23 cellular contexts compared by ENCODE assay signal in genomic region chr2:178924817-178925216, GRCh38.
"Had no signal": no experiment of that assay in that cellular context is flagged by ENCODE, and none has a peak within 500 bp of the region (broad histone marks: within the 10 kb centered on the region; RNA-seq: fewer than 3 reads in every experiment).

No MANE protein-coding gene starts in this region.

- H3K9me3 ChIP-seq: adrenal gland, breast epithelium, lower lobe of right lung, right atrium auricular region, stomach had no signal

- H3K27me3 ChIP-seq: adrenal gland, breast epithelium, right atrium auricular region, stomach had no signal

- H3K9me3 Mint-ChIP-seq: activated B cell treated with CpG ODN at 0.5 μM for 24 hours; activated CD4-positive, alpha-beta memory T cell treated with anti-CD3 and anti-CD28 coated beads for 36 hours; activated naive CD4-positive, alpha-beta T cell treated with anti-CD3 and anti-CD28 coated beads, Interleukin-2, amount 50 U/mL, for 72 hours; activated T-helper 1 cell treated with anti-CD3 and anti-CD28 coated beads, Interleukin-12 subunit alpha, Interleukin-12 subunit beta, Interleukin-2, Interleukin-4 antibody, amounts not matched to agents 30 ng/mL and 10 ng/mL and 1 ng/mL, durations not matched to agents 14 hours and 24 hours and 36 hours; dendritic cell treated with granulocyte-macrophage colony-stimulating factor and Interleukin-4, amounts not matched to agents 40 ng/mL and 50 ng/mL, for 4 days; stimulated activated effector memory CD8-positive, alpha-beta T cell treated with anti-CD3 and anti-CD28 coated beads, Interleukin-12 subunit alpha, Interleukin-12 subunit beta, amount 100 ng/mL, for 72 hours had no signal

- H3K27ac ChIP-seq: adrenal gland, breast epithelium, lower lobe of right lung, right atrium auricular region, stomach had no signal

- DNase-seq: activated B cell treated with CpG ODN at 0.5 μM for 24 hours; activated CD4-positive, alpha-beta memory T cell treated with anti-CD3 and anti-CD28 coated beads for 36 hours; activated CD4-positive, alpha-beta T cell treated with anti-CD3 and anti-CD28 coated beads for 4 hours; activated gamma-delta T cell treated with Interleukin-2 at 50 U/mL for 16 hours; activated T-cell treated with anti-CD3 and anti-CD28 coated beads for 4 hours; adrenal gland; effector memory CD4-positive, alpha-beta T cell; left colon; lower lobe of right lung; occipital lobe; posterior cingulate gyrus; stimulated activated CD4-positive, alpha-beta T cell treated with anti-CD3 and anti-CD28 coated beads, Interleukin-4, amount 100 ng/mL, for 24 hours; stomach; trophoblast cell had no signal

- H3K36me3 ChIP-seq: adrenal gland, breast epithelium, lower lobe of right lung, right atrium auricular region, stomach had no signal

- ATAC-seq: activated naive CD4-positive, alpha-beta T cell treated with anti-CD3 and anti-CD28 coated beads, Interleukin-2, amount 50 U/mL, for 72 hours; left colon; lower lobe of right lung; stimulated activated effector memory CD8-positive, alpha-beta T cell treated with anti-CD3 and anti-CD28 coated beads, Interleukin-12 subunit alpha, Interleukin-12 subunit beta, amount 100 ng/mL, for 72 hours had no signal

- FAIRE-seq: astrocyte, TTC549 had no signal

- H3K36me3 Mint-ChIP-seq: activated CD4-positive, alpha-beta memory T cell treated with anti-CD3 and anti-CD28 coated beads for 36 hours; activated naive CD4-positive, alpha-beta T cell treated with anti-CD3 and anti-CD28 coated beads, Interleukin-2, amount 50 U/mL, for 72 hours; stimulated activated effector memory CD8-positive, alpha-beta T cell treated with anti-CD3 and anti-CD28 coated beads, Interleukin-12 subunit alpha, Interleukin-12 subunit beta, amount 100 ng/mL, for 72 hours had no signal

- H3K4me2 ChIP-seq: smooth muscle cell had no signal

- H3K4me3 Mint-ChIP-seq: activated B cell treated with CpG ODN at 0.5 μM for 24 hours; activated CD4-positive, alpha-beta memory T cell treated with anti-CD3 and anti-CD28 coated beads for 36 hours; activated T-helper 1 cell treated with anti-CD3 and anti-CD28 coated beads, Interleukin-12 subunit alpha, Interleukin-12 subunit beta, Interleukin-2, Interleukin-4 antibody, amounts not matched to agents 30 ng/mL and 10 ng/mL and 1 ng/mL, durations not matched to agents 14 hours and 24 hours and 36 hours; dendritic cell treated with granulocyte-macrophage colony-stimulating factor and Interleukin-4, amounts not matched to agents 40 ng/mL and 50 ng/mL, for 4 days; stimulated activated effector memory CD8-positive, alpha-beta T cell treated with anti-CD3 and anti-CD28 coated beads, Interleukin-12 subunit alpha, Interleukin-12 subunit beta, amount 100 ng/mL, for 72 hours had no signal

- H3K4me1 ChIP-seq: adrenal gland, breast epithelium, lower lobe of right lung, stomach had no signal

- H3K27ac Mint-ChIP-seq: activated B cell treated with CpG ODN at 0.5 μM for 24 hours; activated CD4-positive, alpha-beta memory T cell treated with anti-CD3 and anti-CD28 coated beads for 36 hours; activated naive CD4-positive, alpha-beta T cell treated with anti-CD3 and anti-CD28 coated beads, Interleukin-2, amount 50 U/mL, for 72 hours; activated T-helper 1 cell treated with anti-CD3 and anti-CD28 coated beads, Interleukin-12 subunit alpha, Interleukin-12 subunit beta, Interleukin-2, Interleukin-4 antibody, amounts not matched to agents 30 ng/mL and 10 ng/mL and 1 ng/mL, durations not matched to agents 14 hours and 24 hours and 36 hours; dendritic cell treated with granulocyte-macrophage colony-stimulating factor and Interleukin-4, amounts not matched to agents 40 ng/mL and 50 ng/mL, for 4 days; stimulated activated effector memory CD8-positive, alpha-beta T cell treated with anti-CD3 and anti-CD28 coated beads, Interleukin-12 subunit alpha, Interleukin-12 subunit beta, amount 100 ng/mL, for 72 hours had no signal

- H3K27me3 Mint-ChIP-seq: activated B cell treated with CpG ODN at 0.5 μM for 24 hours; dendritic cell treated with granulocyte-macrophage colony-stimulating factor and Interleukin-4, amounts not matched to agents 40 ng/mL and 50 ng/mL, for 4 days had no signal

- H3K4me3 ChIP-seq: adrenal gland, breast epithelium, lower lobe of right lung, right atrium auricular region, smooth muscle cell, stomach had no signal

- H3K4me1 Mint-ChIP-seq: stimulated activated effector memory CD8-positive, alpha-beta T cell treated with anti-CD3 and anti-CD28 coated beads, Interleukin-12 subunit alpha, Interleukin-12 subunit beta, amount 100 ng/mL, for 72 hours had no signal
